Comparison of ENCODE assay signal across 20 cellular contexts in the genomic region with DNA sequence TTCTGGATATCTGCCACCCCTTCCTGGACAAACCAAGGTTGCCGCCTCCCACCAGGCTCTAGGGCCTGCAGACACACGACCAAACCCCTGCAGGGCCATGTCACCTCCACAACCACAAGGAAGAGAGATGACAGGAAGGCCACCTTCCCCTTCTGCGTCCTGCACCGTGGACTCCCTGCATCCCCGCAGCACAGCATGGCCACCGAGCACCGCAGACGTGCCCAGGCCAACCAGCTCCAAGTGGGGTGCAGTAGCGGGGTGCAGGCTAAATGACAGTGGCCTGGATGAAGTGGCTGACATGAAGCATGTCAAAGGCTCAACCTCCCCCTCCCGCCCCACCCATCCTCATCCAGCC.
"Had no signal": no experiment of that assay in that cellular context is flagged by ENCODE, and none has a peak within 500 bp of the region (broad histone marks: within the 10 kb centered on the region; RNA-seq: fewer than 3 reads in every experiment).

No MANE protein-coding gene starts in this region.

- H3K27ac Mint-ChIP-seq: activated naive CD4-positive, alpha-beta T cell treated with anti-CD3 and anti-CD28 coated beads, Interleukin-2, amount 10 ng/mL, durations not matched to agents 7 days and 5 days; activated naive CD8-positive, alpha-beta T cell treated with anti-CD3 and anti-CD28 coated beads, Interleukin-2, amount 50 U/mL, for 24 hours had no signal

- H3K27ac ChIP-seq: left lung, prostate gland, right atrium auricular region, skin epidermis, stomach had no signal

- H3K27me3 Mint-ChIP-seq: activated CD4-positive, alpha-beta T cell treated with anti-CD3 and anti-CD28 coated beads, Interleukin-2, amount 10 ng/mL, durations not matched to agents 24 days and 14 days; activated naive CD4-positive, alpha-beta T cell treated with anti-CD3 and anti-CD28 coated beads, Interleukin-2, amount 10 ng/mL, durations not matched to agents 7 days and 5 days; activated naive CD8-positive, alpha-beta T cell treated with anti-CD3 and anti-CD28 coated beads, Interleukin-2, amount 50 U/mL, for 24 hours; brain had no signal

- H3K4me3 Mint-ChIP-seq: activated CD4-positive, alpha-beta T cell treated with anti-CD3 and anti-CD28 coated beads, Interleukin-2, amount 10 ng/mL, durations not matched to agents 24 days and 14 days; activated naive CD4-positive, alpha-beta T cell treated with anti-CD3 and anti-CD28 coated beads, Interleukin-2, amount 10 ng/mL, durations not matched to agents 7 days and 5 days; activated naive CD8-positive, alpha-beta T cell treated with anti-CD3 and anti-CD28 coated beads, Interleukin-2, amount 50 U/mL, for 24 hours; activated T-cell treated with anti-CD3 and anti-CD28 coated beads, Interleukin-2, amount 50 U/mL, for 4 hours had no signal

- H3K9me3 Mint-ChIP-seq: activated CD4-positive, alpha-beta T cell treated with anti-CD3 and anti-CD28 coated beads, Interleukin-2, amount 10 ng/mL, durations not matched to agents 24 days and 14 days; activated naive CD4-positive, alpha-beta T cell treated with anti-CD3 and anti-CD28 coated beads, Interleukin-2, amount 10 ng/mL, durations not matched to agents 7 days and 5 days; activated naive CD8-positive, alpha-beta T cell treated with anti-CD3 and anti-CD28 coated beads, Interleukin-2, amount 50 U/mL, for 24 hours; activated T-cell treated with anti-CD3 and anti-CD28 coated beads, Interleukin-2, amount 50 U/mL, for 4 hours; brain had no signal

- H3K36me3 ChIP-seq: left lung, prostate gland, right atrium auricular region had no signal

- H3K4me3 ChIP-seq: left lung, prostate gland, right atrium auricular region, skin epidermis, stomach had no signal

- H3K4me1 ChIP-seq: prostate gland had no signal

- DNase-seq: activated CD4-positive, alpha-beta T cell treated with anti-CD3 and anti-CD28 coated beads, Interleukin-2, amount 10 ng/mL, durations not matched to agents 24 days and 14 days; activated CD8-positive, alpha-beta memory T cell treated with anti-CD3 and anti-CD28 coated beads, Interleukin-2, amount 50 U/mL, for 4 hours; activated naive CD4-positive, alpha-beta T cell treated with anti-CD3 and anti-CD28 coated beads, Interleukin-2, amount 10 ng/mL, durations not matched to agents 7 days and 5 days; activated naive CD8-positive, alpha-beta T cell treated with anti-CD3 and anti-CD28 coated beads, Interleukin-2, amount 50 U/mL, for 24 hours; activated T-cell treated with anti-CD3 and anti-CD28 coated beads, Interleukin-2, amount 50 U/mL, for 4 hours; anterior cingulate cortex; central memory CD4-positive, alpha-beta T cell; cortex of kidney; erythroblast; foreskin melanocyte; stimulated activated CD4-positive, alpha-beta T cell treated with anti-CD3 and anti-CD28 coated beads, Interleukin-15, amount 100 ng/mL, for 24 hours; stimulated activated CD4-positive, alpha-beta T cell treated with anti-CD3 and anti-CD28 coated beads, Interleukin-2, amount 100 ng/mL, for 48 hours; stomach; T-helper 1 cell; T1000 had no signal

- H3K9me3 ChIP-seq: left lung, prostate gland, right atrium auricular region, stomach had no signal

- ATAC-seq: activated naive CD8-positive, alpha-beta T cell treated with anti-CD3 and anti-CD28 coated beads, Interleukin-2, amount 50 U/mL, for 24 hours; activated T-cell treated with anti-CD3 and anti-CD28 coated beads, Interleukin-2, amount 50 U/mL, for 4 hours; left lung had no signal

- H3K27me3 ChIP-seq: left lung, right atrium auricular region, stomach had no signal
